22 cellular contexts compared by ENCODE assay signal in genomic region chr1:3398741-3399140, GRCh38. TPM values are rescaled to one million over a fixed set of nuclear protein-coding genes. Genes with fewer than 3 reads are reported as not detected.
DNase-seq lines count a peak whose midpoint lies in the region; ATAC-seq and TF ChIP-seq lines count a peak whose summit lies in the region.
"Had no signal": no experiment of that assay in that cellular context is flagged by ENCODE, and none has a peak within 500 bp of the region (broad histone marks: within the 10 kb centered on the region; RNA-seq: fewer than 3 reads in every experiment).

No MANE protein-coding gene starts in this region.

- no peaks in the 10 kb centered on the region for H3K9me3 ChIP-seq in ascending aorta
- H3K9me3 ChIP-seq in thoracic aorta = no peaks in the 10 kb centered on the region
- H3K9me3 ChIP-seq: A549; BE2C; BLaER1 treated with 17β-estradiol and CSF1 and Interleukin-3, amounts not matched to agents 10 nM and 100 nM had no signal

- intact Hi-C loops in ascending aorta (cut with DNase I) = loop anchor here (5.0 kb wide), 1 partner anchor 86 kb away; no protein-coding TSS in a partner anchor

- H3K4me1 ChIP-seq in ascending aorta (peaks cover 36 to 83% of the 10 kb centered on the region in 2 donors), thoracic aorta (ENCODE audit: control insufficient read depth in 1 of 2, low read depth in 2 of 2) (peaks cover 47 to 100% of the 10 kb centered on the region in 2 donors)
- H3K4me1 ChIP-seq: A549, BE2C had no signal

- peak overlapping the region; percentile 84 for H3K27ac Mint-ChIP-seq in chondrocyte (ENCODE audit: unreplicated experiment)
- no peak overlapping the region for H3K27ac Mint-ChIP-seq in HFFc6
- H3K27ac Mint-ChIP-seq: CD4-positive, alpha-beta T cell; CD8-positive, alpha-beta memory T cell had no signal

- H3K4me1 Mint-ChIP-seq in chondrocyte (ENCODE audit: low read depth) (peaks cover 19% of the 10 kb centered on the region), HFFc6 (ENCODE audit: low read depth) (0 out of 2 replicates have a peak, but pooled peaks cover 10% of the 10 kb centered on the region)
- H3K4me1 Mint-ChIP-seq: CD14-positive monocyte; CD8-positive, alpha-beta memory T cell had no signal

- H3K4me3 ChIP-seq in ascending aorta (no peak overlapping the region), thoracic aorta (no peak overlapping the region)
- H3K4me3 ChIP-seq: A549; BLaER1 treated with 17β-estradiol and CSF1 and Interleukin-3, amounts not matched to agents 10 nM and 100 nM; GM12878 had no signal

- DNase-seq in ascending aorta (ENCODE audit: low spot score in 2 of 2) (no peak), chondrocyte (ENCODE audit: low spot score) (no peak), thoracic aorta (ENCODE audit: low spot score) (no peak), HFFc6 (no peak), cerebellar cortex (ENCODE audit: low spot score) (no peak)
- DNase-seq in activated CD8-positive, alpha-beta memory T cell treated with anti-CD3 and anti-CD28 coated beads, Interleukin-2, amount 50 U/mL, for 48 hours = no peak
- DNase-seq: 8988T; ACHN; AML-193; BE2C; CD4-positive, alpha-beta T cell; CD8-positive, alpha-beta memory T cell; DMS 273 treated with DMSO at 0.1 percent for 48 hours; DMS79; EL; GDM1; H7; HCEC 1CT had no signal

- peaks cover 11% of the 10 kb centered on the region in 2 donors for H3K36me3 ChIP-seq in ascending aorta
- peaks cover 2% of the 10 kb centered on the region for H3K36me3 ChIP-seq in thoracic aorta
- H3K36me3 ChIP-seq: BE2C; BLaER1 treated with 17β-estradiol and CSF1 and Interleukin-3, amounts not matched to agents 10 nM and 100 nM had no signal

- H3K9me3 Mint-ChIP-seq in chondrocyte (ENCODE audit: low read depth) (no peaks in the 10 kb centered on the region), HFFc6 (no peaks in the 10 kb centered on the region)
- H3K9me3 Mint-ChIP-seq: CD14-positive monocyte; CD4-positive, alpha-beta T cell; CD8-positive, alpha-beta memory T cell had no signal

- ATAC-seq in thoracic aorta (ENCODE audit: insufficient number of reproducible peaks, low FRiP score, low read depth) = no peak
- ATAC-seq: A549, GM12878 had no signal

- peaks cover 3% of the 10 kb centered on the region for H3K36me3 Mint-ChIP-seq in chondrocyte (ENCODE audit: low read depth)
- H3K36me3 Mint-ChIP-seq in HFFc6 (ENCODE audit: low read depth) = no peaks in the 10 kb centered on the region
- H3K36me3 Mint-ChIP-seq: CD14-positive monocyte; CD8-positive, alpha-beta memory T cell had no signal

- H3K27me3 Mint-ChIP-seq in chondrocyte (ENCODE audit: low read depth) (no peaks in the 10 kb centered on the region), HFFc6 (ENCODE audit: insufficient read depth) (peaks cover 37% of the 10 kb centered on the region)

- peak overlapping the region; percentile 97 to 99 for H3K27ac ChIP-seq in ascending aorta
- H3K27ac ChIP-seq in thoracic aorta = peak overlapping the region; percentile 97
- H3K27ac ChIP-seq: A549; BLaER1 treated with 17β-estradiol and CSF1 and Interleukin-3, amounts not matched to agents 10 nM and 100 nM had no signal

- H3K4me3 Mint-ChIP-seq in chondrocyte (ENCODE audit: unreplicated experiment) (no peak overlapping the region), HFFc6 (no peak overlapping the region)
- H3K4me3 Mint-ChIP-seq: CD14-positive monocyte; CD4-positive, alpha-beta T cell; CD8-positive, alpha-beta memory T cell had no signal

- H3K27me3 ChIP-seq in ascending aorta = no peaks in the 10 kb centered on the region
- H3K27me3 ChIP-seq in thoracic aorta (replicated peaks; ENCODE audit: insufficient read depth) = no peaks in the 10 kb centered on the region

- no peak for TF ChIP-seq CTCF in ascending aorta (IDR thresholded peaks at IDR 0.05)
- no peak for TF ChIP-seq CTCF in chondrocyte (IDR thresholded peaks at IDR 0.05)
- no peak for TF ChIP-seq CTCF in thoracic aorta (IDR thresholded peaks at IDR 0.05)
- no peak for TF ChIP-seq CTCF in HFFc6 (IDR thresholded peaks at IDR 0.05)

RNA-seq across cellular contexts. Expression of gene ARHGEF16, which starts 55.7 kb away (rescaled TPM):
- total RNA-seq in ascending aorta (not detected), chondrocyte (1.1 to 4.1 TPM (median 2.0 TPM) in 3 replicates), thoracic aorta (1 to 10 TPM; 1.6 to 2.4 TPM)
- under 1 TPM in 3 of 6 experiments, not detected in 3; 0.08 to 0.18 (median 0.17) TPM for total RNA-seq in HFFc6 (2021; fragmentation: NEBNext Ultra II Directional; extraction: Animal tissue kit (Norgen Biotek cat#: 25700))
- total RNA-seq: CD8-positive, alpha-beta memory T cell; GM12878 had no signal
